11 cellular contexts compared by ENCODE assay signal in the genomic region with DNA sequence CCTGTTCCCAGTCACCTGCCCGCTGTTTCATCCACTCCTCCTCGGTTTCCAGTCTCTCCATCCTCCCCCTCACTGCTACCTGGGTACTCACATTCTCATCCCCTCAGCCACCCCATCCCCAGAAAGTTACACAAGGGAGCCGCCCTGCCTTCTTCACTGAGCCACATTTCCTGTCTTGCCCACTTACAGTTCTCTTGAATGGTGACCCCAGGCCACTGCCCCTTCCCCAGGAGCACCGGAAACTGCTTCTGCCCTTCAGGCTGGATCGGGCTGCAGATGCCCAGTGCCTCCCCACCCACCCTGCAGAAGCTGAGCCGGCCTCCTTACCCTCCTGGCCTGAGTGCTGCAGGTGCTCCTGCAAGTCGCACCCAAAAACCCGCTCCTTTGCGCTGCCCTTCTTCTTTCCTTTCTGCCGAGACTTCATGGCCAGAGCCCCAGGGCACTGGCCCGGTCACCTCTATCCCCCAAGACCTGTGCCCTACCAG. TPM values are rescaled to one million over a fixed set of nuclear protein-coding genes. Genes with fewer than 3 reads are reported as not detected.
DNase-seq lines count a peak whose midpoint lies in the region; ATAC-seq, FAIRE-seq and TF ChIP-seq lines count a peak whose summit lies in the region.
"Had no signal": no experiment of that assay in that cellular context is flagged by ENCODE, and none has a peak within 500 bp of the region (broad histone marks: within the 10 kb centered on the region; RNA-seq: fewer than 3 reads in every experiment).

No MANE protein-coding gene starts in this region.

- peaks cover 0 to 38% (median 28%) of the 10 kb centered on the region in 11 experiments; a peak in 15 of 22 replicates for H4K20me1 ChIP-seq in BLaER1 treated with 17β-estradiol and CSF1 and Interleukin-3, amounts not matched to agents 10 nM and 100 nM

- no peaks in the 10 kb centered on the region for H3K27me3 Mint-ChIP-seq in memory B cell

- peak overlapping the region; percentile 90 to 97 (median 94) for H3K9ac ChIP-seq in BLaER1 treated with 17β-estradiol and CSF1 and Interleukin-3, amounts not matched to agents 10 nM and 100 nM

- H3K4me1 ChIP-seq in BLaER1 treated with 17β-estradiol and CSF1 and Interleukin-3, amounts not matched to agents 10 nM and 100 nM, result peaks cover 61 to 81% (median 73%) of the 10 kb centered on the region in 10 experiments
- H3K4me1 ChIP-seq in pancreas, result no peaks in the 10 kb centered on the region

- no peak for FAIRE-seq in pancreas (lab: Jason Lieb, UNC)

- H3K4me3 ChIP-seq in BLaER1 treated with 17β-estradiol and CSF1 and Interleukin-3, amounts not matched to agents 10 nM and 100 nM, result peak overlapping the region; percentile 74 to 97 (median 86)
- H3K4me3 ChIP-seq in pancreas, result peak overlapping the region in 2 of 4 donors; percentile 7 to 32

- peaks cover 49% of the 10 kb centered on the region for H3K4me1 Mint-ChIP-seq in memory B cell

- H3K27me3 ChIP-seq in BLaER1 treated with 17β-estradiol and CSF1 and Interleukin-3, amounts not matched to agents 10 nM and 100 nM, result no peaks in the 10 kb centered on the region
- H3K27me3 ChIP-seq in pancreas, result no peaks in the 10 kb centered on the region

- H3K36me3 Mint-ChIP-seq in memory B cell, result peaks cover 17% of the 10 kb centered on the region

- intact Hi-C loops in sciatic nerve (cut with DNase I), result no loop called here
- intact Hi-C loops in pancreas (cut with DNase I), result no loop called here

- H3K27ac ChIP-seq in BLaER1 treated with 17β-estradiol and CSF1 and Interleukin-3, amounts not matched to agents 10 nM and 100 nM, result peak overlapping the region; percentile 87 to 99 (median 97)
- peak overlapping the region in 2 of 4 donors; percentile 52 to 58 for H3K27ac ChIP-seq in pancreas

- no peak for TF ChIP-seq CTCF in pancreas (IDR thresholded peaks at IDR 0.05)

- H3K27ac Mint-ChIP-seq in memory B cell, result peak overlapping the region; percentile 95

- peaks cover 0 to 9% (median 6%) of the 10 kb centered on the region in 11 experiments; a peak in 5 of 22 replicates for H3K9me3 ChIP-seq in BLaER1 treated with 17β-estradiol and CSF1 and Interleukin-3, amounts not matched to agents 10 nM and 100 nM (replicated peaks in 1 of 11)
- H3K9me3 ChIP-seq in pancreas, result no peaks in the 10 kb centered on the region

- peak; percentile 11 for ATAC-seq in GM21723 (IDR thresholded peaks at IDR 0.05; ENCODE audit: unreplicated experiment)
- no peak for ATAC-seq in memory B cell (ENCODE audit: low read depth)
- no peak for ATAC-seq in sciatic nerve
- no peak for ATAC-seq in pancreas

- peak overlapping the region; percentile 88 to 100 (median 98) for H3K4me2 ChIP-seq in BLaER1 treated with 17β-estradiol and CSF1 and Interleukin-3, amounts not matched to agents 10 nM and 100 nM

- no peaks in the 10 kb centered on the region for H3K9me3 Mint-ChIP-seq in memory B cell

- 82 to 87% methylated on average over 11 of the region's 11 CpGs for WGBS in pancreas, 2 donors

- H3K4me3 Mint-ChIP-seq in memory B cell, result peak overlapping the region; percentile 98

- DNase-seq in activated T-cell treated with anti-CD3 and anti-CD28 coated beads, Interleukin-2, amount 50 U/mL, for 1 hour, result peak; percentile 34
- DNase-seq in memory B cell (ENCODE audit: low spot score in 2 of 2) (no peak), sciatic nerve (ENCODE audit: low spot score) (no peak), pancreas (no peak), middle frontal gyrus (ENCODE audit: extremely low spot score, low spot score) (no peak), HT-29 (ENCODE audit: low spot score) (no peak)
- DNase-seq: COR-L47, NCI-H2171 treated with DMSO at 0.1 percent for 48 hours had no signal

- H3K36me3 ChIP-seq in BLaER1 treated with 17β-estradiol and CSF1 and Interleukin-3, amounts not matched to agents 10 nM and 100 nM, result peaks cover 18 to 29% (median 25%) of the 10 kb centered on the region in 11 experiments; a peak in 21 of 22 replicates
- no peaks in the 10 kb centered on the region for H3K36me3 ChIP-seq in pancreas

RNA-seq across cellular contexts. Expression of a gene that starts 0.4 kb away (rescaled TPM):
- 13.7 TPM for total RNA-seq in sciatic nerve
- total RNA-seq in pancreas, result 1 to 10 TPM in 4 of 6 donors, under 1 TPM in 2; 0.43 to 9.1 (median 1.9) TPM
- polyA plus RNA-seq in pancreas, result 1 to 10 TPM in 1 of 2 donors, under 1 TPM in 1; 0.70 to 2.0 TPM
- total RNA-seq in HT-29 (2014; rRNA removed; shearing (Covaris generic)), result 0.58 and 0.86 TPM in 2 replicates
- total RNA-seq: pulmonary artery endothelial cell had no signal

RNA-seq across cellular contexts. Expression of a gene that starts 20.1 kb away (rescaled TPM):
- total RNA-seq in sciatic nerve (0.09 TPM), pancreas (1 to 10 TPM; 1.7 to 9.3 (median 3.5) TPM)
- 1 to 10 TPM; 2.1 to 2.7 TPM for polyA plus RNA-seq in pancreas
- 8.6 and 10.4 TPM in 2 replicates for total RNA-seq in HT-29 (2014; rRNA removed; shearing (Covaris generic))

RNA-seq across cellular contexts. Expression of a gene that starts 23.5 kb away (rescaled TPM):
- 58.0 TPM for total RNA-seq in sciatic nerve
- total RNA-seq in pancreas, result 10 to 100 TPM; 15.8 to 33.2 (median 21.7) TPM
- 100 to 1,000 TPM in 1 of 2 donors, 10 to 100 TPM in 1; 89.4 to 118 TPM for polyA plus RNA-seq in pancreas
- 78.4 and 79.3 TPM in 2 replicates for total RNA-seq in HT-29 (2014; rRNA removed; shearing (Covaris generic))

RNA-seq across cellular contexts. Expression of a gene that starts 28.9 kb away (rescaled TPM):
- 6.6 TPM for total RNA-seq in sciatic nerve
- total RNA-seq in pancreas, result 1 to 10 TPM; 3.2 to 7.9 (median 6.2) TPM
- 10 to 100 TPM in 1 of 2 donors, 1 to 10 TPM in 1; 8.6 to 19.3 TPM for polyA plus RNA-seq in pancreas
- 3.8 and 5.5 TPM in 2 replicates for total RNA-seq in HT-29 (2014; rRNA removed; shearing (Covaris generic))

RNA-seq across cellular contexts. Expression of a gene that starts 30.5 kb away (rescaled TPM):
- total RNA-seq in sciatic nerve (13.1 TPM), pancreas (10 to 100 TPM; 24.8 to 43.8 (median 32.1) TPM)
- 100 to 1,000 TPM in 1 of 2 donors, 10 to 100 TPM in 1; 69.0 to 131 TPM for polyA plus RNA-seq in pancreas
- total RNA-seq in HT-29 (2014; rRNA removed; shearing (Covaris generic)), result 121 and 139 TPM in 2 replicates
